In the genomic region with DNA sequence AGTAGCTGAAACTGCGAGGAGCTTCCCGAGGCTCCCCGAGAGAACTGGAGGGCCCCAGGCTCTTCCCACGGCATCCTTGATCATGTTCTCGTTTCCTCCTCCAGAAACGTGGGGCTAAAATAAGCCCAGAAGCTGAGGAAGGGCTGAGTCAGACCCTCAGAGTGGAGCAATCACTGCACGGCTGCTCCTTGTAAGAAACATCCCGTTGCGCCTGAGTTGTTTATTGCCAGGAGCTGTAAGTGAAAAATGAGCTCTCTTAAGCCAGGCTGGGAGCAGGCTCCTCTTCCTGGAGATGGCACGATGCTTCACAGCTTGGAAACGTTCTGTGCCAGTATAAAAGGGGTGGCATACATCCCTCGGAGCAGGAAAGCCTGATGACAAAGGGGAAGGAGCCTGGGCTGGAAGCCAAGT, we compare ENCODE assay signal across 15 cellular contexts. TPM values are rescaled to one million over a fixed set of nuclear protein-coding genes. Genes with fewer than 3 reads are reported as not detected.
DNase-seq lines count a peak whose midpoint lies in the region; ATAC-seq, FAIRE-seq and TF ChIP-seq lines count a peak whose summit lies in the region.
"Had no signal": no experiment of that assay in that cellular context is flagged by ENCODE, and none has a peak within 500 bp of the region (broad histone marks: within the 10 kb centered on the region; RNA-seq: fewer than 3 reads in every experiment).

No MANE protein-coding gene starts in this region.

- H3K4me1 ChIP-seq in astrocyte (ENCODE audit: insufficient read depth, low read length), result no peaks in the 10 kb centered on the region
- H3K4me1 ChIP-seq in keratinocyte (ENCODE audit: control insufficient read depth, extremely low read depth, insufficient read depth, low read length), result peaks cover 26% of the 10 kb centered on the region
- H3K4me1 ChIP-seq in SK-N-SH (ENCODE audit: control insufficient read depth in 1 of 2, insufficient read depth in 2 of 2, low read depth in 1 of 2, low read length in 1 of 2), result peaks cover 0 to 9% of the 10 kb centered on the region in 2 experiments; a peak in 1 of 4 replicates
- H3K4me1 ChIP-seq: parathyroid adenoma, uterus had no signal

- TF ChIP-seq CTCF in astrocyte (IDR thresholded peaks at IDR 0.05; ENCODE audit: insufficient read depth, low read depth, low read length) (no peak), keratinocyte (optimal IDR thresholded peaks at IDR 0.05 in 1 of 3, IDR thresholded peaks at IDR 0.05 in 1 of 3, conservative IDR thresholded peaks at IDR 0.05 in 1 of 3; ENCODE audit: extremely low read depth in 1 of 3, insufficient read depth in 2 of 3, low read length in 3 of 3) (no peak), SK-N-SH (IDR thresholded peaks at IDR 0.05) (no peak), WTC11 (IDR thresholded peaks at IDR 0.05) (no peak)

- no peak overlapping the region for H3K27ac ChIP-seq in astrocyte (ENCODE audit: low read depth, low read length)
- H3K27ac ChIP-seq in keratinocyte (ENCODE audit: control insufficient read depth, insufficient read depth, low read length), result no peak overlapping the region
- no peak overlapping the region for H3K27ac ChIP-seq in SK-N-SH (ENCODE audit: low read depth in 2 of 2, low read length in 1 of 2)
- H3K27ac ChIP-seq: adrenal gland, parathyroid adenoma, SK-N-MC, uterus, VCaP had no signal

- H3K9me3 ChIP-seq in astrocyte (ENCODE audit: insufficient read depth, low read depth, low read length) (no peaks in the 10 kb centered on the region), keratinocyte (ENCODE audit: control insufficient read depth, low read depth, low read length) (no peaks in the 10 kb centered on the region), SK-N-SH (no peaks in the 10 kb centered on the region)
- H3K9me3 ChIP-seq: adrenal gland, uterus had no signal

- H3K36me3 ChIP-seq in astrocyte (ENCODE audit: insufficient read depth, low read length) (no peaks in the 10 kb centered on the region), keratinocyte (ENCODE audit: control insufficient read depth in 2 of 2, extremely low read depth in 1 of 2, insufficient read depth in 2 of 2, low read length in 2 of 2) (no peaks in the 10 kb centered on the region), SK-N-SH (replicated peaks in 1 of 2; ENCODE audit: control insufficient read depth in 1 of 2, insufficient read depth in 2 of 2, low read length in 1 of 2) (no peaks in the 10 kb centered on the region)
- H3K36me3 ChIP-seq: adrenal gland, uterus had no signal

- FAIRE-seq in astrocyte (lab: Jason Lieb, UNC) (no peak), keratinocyte (lab: Jason Lieb, UNC) (peak; percentile 94)

- H3K9me2 ChIP-seq in SK-N-SH, result no peaks in the 10 kb centered on the region

- ATAC-seq in left cardiac atrium (peak; percentile 38 to 86), left ventricle myocardium superior (no peak), WTC11 (no peak)

- intact Hi-C loops in left cardiac atrium (cut with DNase I) (no loop called here), left ventricle myocardium superior (cut with micrococcal nuclease) (no loop called here)

- no peaks in the 10 kb centered on the region for H3K27me3 ChIP-seq in astrocyte (ENCODE audit: insufficient read depth, low read length)
- no peaks in the 10 kb centered on the region for H3K27me3 ChIP-seq in keratinocyte (ENCODE audit: control insufficient read depth, extremely low read depth, insufficient read depth, low read length)
- H3K27me3 ChIP-seq in SK-N-SH (ENCODE audit: insufficient read depth), result no peaks in the 10 kb centered on the region
- H3K27me3 ChIP-seq: adrenal gland, uterus had no signal

- peaks cover 6% of the 10 kb centered on the region for H3K27me3 Mint-ChIP-seq in astrocyte (ENCODE audit: low read depth, unreplicated experiment)
- H3K27me3 Mint-ChIP-seq in WTC11 (ENCODE audit: low read depth), result peaks cover 22% of the 10 kb centered on the region

- H2AFZ ChIP-seq in astrocyte (ENCODE audit: low read depth, low read length) (no peak overlapping the region), keratinocyte (ENCODE audit: control insufficient read depth, low read length) (no peak overlapping the region), SK-N-SH (ENCODE audit: low read depth) (no peak overlapping the region)
- H2AFZ ChIP-seq: parathyroid adenoma had no signal

- H3K9me1 ChIP-seq in keratinocyte (ENCODE audit: control insufficient read depth, extremely low read depth, insufficient read depth, low read length), result no peaks in the 10 kb centered on the region

- H4K20me1 ChIP-seq in astrocyte (ENCODE audit: insufficient read depth, low read length) (no peaks in the 10 kb centered on the region), keratinocyte (ENCODE audit: control insufficient read depth, extremely low read depth, insufficient read depth, low read length) (no peaks in the 10 kb centered on the region), SK-N-SH (ENCODE audit: insufficient read depth) (no peaks in the 10 kb centered on the region)

- no peaks in the 10 kb centered on the region for H3F3A ChIP-seq in SK-N-SH (replicated peaks; ENCODE audit: insufficient read depth)

- no peaks in the 10 kb centered on the region for H3K79me2 ChIP-seq in astrocyte (ENCODE audit: insufficient read depth, low read length)
- H3K79me2 ChIP-seq in keratinocyte (ENCODE audit: control insufficient read depth, insufficient read depth, low read length), result no peaks in the 10 kb centered on the region
- H3K79me2 ChIP-seq in SK-N-SH (ENCODE audit: insufficient read depth), result no peaks in the 10 kb centered on the region
- H3K79me2 ChIP-seq: parathyroid adenoma had no signal

- POLR2A ChIA-PET in SK-N-SH (lab: Yijun Ruan, JAX), result no interaction called here
- POLR2A ChIA-PET in WTC11 (lab: Charles Lee), result no interaction called here

- H3K9me3 Mint-ChIP-seq in astrocyte (ENCODE audit: unreplicated experiment), result peaks cover 1% of the 10 kb centered on the region
- H3K9me3 Mint-ChIP-seq in WTC11, result peaks cover 7% of the 10 kb centered on the region; the same call in 1 of the 2 replicates

- H3K4me1 Mint-ChIP-seq in astrocyte (ENCODE audit: low read depth, unreplicated experiment) (no peaks in the 10 kb centered on the region), WTC11 (peaks cover 11% of the 10 kb centered on the region)

- H3K4me2 ChIP-seq in astrocyte (ENCODE audit: low read length), result no peak overlapping the region
- H3K4me2 ChIP-seq in keratinocyte (ENCODE audit: control insufficient read depth, extremely low read depth, insufficient read depth, low read depth, low read length), result peak overlapping the region; percentile 65
- no peak overlapping the region for H3K4me2 ChIP-seq in SK-N-SH

- DNase-seq in left cardiac atrium (no peak), left ventricle myocardium superior (no peak), astrocyte (ENCODE audit: low read depth) (peak; percentile 4), keratinocyte (ENCODE audit: low read depth, low spot score) (no peak), SK-N-SH (no peak), activated T-cell treated with anti-CD3 and anti-CD28 coated beads for 4 hours (no peak), WTC11 (ENCODE audit: low spot score) (no peak)
- no peak for DNase-seq in activated effector memory CD4-positive, alpha-beta T cell treated with Interleukin-2 at 50 U/mL for 16 hours
- DNase-seq: adrenal gland; DMS79 treated with DMSO at 0.1 percent for 48 hours; effector memory CD4-positive, alpha-beta T cell had no signal

- 27% methylated on average over 5 of the region's 12 CpGs for WGBS in SK-N-SH (ENCODE audit: low lambda C conversion rate)

- H3K4me3 ChIP-seq in astrocyte (ENCODE audit: insufficient read depth, low read depth, low read length) (no peak overlapping the region), keratinocyte (ENCODE audit: control insufficient read depth in 2 of 3, extremely low read depth in 1 of 3, insufficient read depth in 2 of 3, low read depth in 1 of 3, low read length in 3 of 3) (no peak overlapping the region), SK-N-SH (ENCODE audit: low read depth in 2 of 2, low read length in 1 of 2) (no peak overlapping the region)
- H3K4me3 ChIP-seq: adrenal gland, SK-N-MC, uterus had no signal

- no peak overlapping the region for H3K9ac ChIP-seq in astrocyte (ENCODE audit: low read length)
- no peak overlapping the region for H3K9ac ChIP-seq in keratinocyte (ENCODE audit: control insufficient read depth, extremely low read depth, insufficient read depth, low read length)
- H3K9ac ChIP-seq in SK-N-SH, result no peak overlapping the region
- H3K9ac ChIP-seq: parathyroid adenoma had no signal

- dilution Hi-C loops in keratinocyte (cut with MboI; ENCODE audit: extremely low pct_ligation_motif_present, low sequenced_read_pairs), result no loop called here

- H3K4me3 Mint-ChIP-seq in astrocyte (ENCODE audit: unreplicated experiment) (no peak overlapping the region), WTC11 (no peak overlapping the region)

- CTCF ChIA-PET in SK-N-SH (lab: Yijun Ruan, JAX) (interaction anchor here (1.0 to 2.9 kb wide), 6 partner anchors 9 to 87 kb away, joined by 3 to 10 read pairs (median 3); a partner anchor contains a TSS), WTC11 (lab: Charles Lee) (interaction anchor here (0.6 to 2.2 kb wide), 3 partner anchors 21 to 307 kb away, joined by 3 to 6 read pairs (median 4); no protein-coding TSS in a partner anchor)

- H3K36me3 Mint-ChIP-seq in astrocyte (ENCODE audit: low read depth, unreplicated experiment) (no peaks in the 10 kb centered on the region), WTC11 (no peaks in the 10 kb centered on the region)

- TF ChIP-seq RAD21 in SK-N-SH (IDR thresholded peaks at IDR 0.05; ENCODE audit: low read length), result no peak

- no peak overlapping the region for H3K27ac Mint-ChIP-seq in astrocyte (ENCODE audit: unreplicated experiment)
- no peak overlapping the region for H3K27ac Mint-ChIP-seq in WTC11

- no peak for TF ChIP-seq EP300 in SK-N-SH (IDR thresholded peaks at IDR 0.05; ENCODE audit: borderline replicate concordance in 1 of 2, low read depth in 1 of 2, low read length in 1 of 2)

TF ChIP-seq in SK-N-SH, 30 proteins besides CTCF, POLR2A, EP300 and RAD21 (continues in another document):
- no peak for TF ChIP-seq CHD2 (IDR thresholded peaks at IDR 0.05; ENCODE audit: low read length, partially characterized antibody)

TF ChIP-seq in WTC11, 78 proteins besides CTCF, POLR2A, EP300 and RAD21 (continues in another document):
- TF ChIP-seq OVOL2 (CRISPR knock-in tag; IDR thresholded peaks at IDR 0.05; ENCODE audit: borderline replicate concordance), result no peak

RNA-seq across cellular contexts. Expression of a gene that starts 47.3 kb away (rescaled TPM):
- under 1 TPM; 0.34 to 0.41 TPM for total RNA-seq in left cardiac atrium
- total RNA-seq in left ventricle myocardium superior, result not detected
- total RNA-seq in astrocyte, result 0.41 TPM in 1 of 2 replicates, not detected in the other
- polyA plus RNA-seq in keratinocyte, result not detected in 3 replicates
- not detected for polyA plus RNA-seq in keratinocyte (2011; ENCODE audit: low read depth)
- not detected in 2 replicates for polyA plus RNA-seq in keratinocyte (2011; cell fraction: cytosol; rRNA removed)
- 0.14 TPM in 1 of 2 replicates, not detected in the other for polyA plus RNA-seq in keratinocyte (2011; cell fraction: nucleus; rRNA removed)
- not detected in 2 replicates for polyA plus RNA-seq in keratinocyte (2012; ENCODE audit: low replicate concordance)
- not detected in 3 replicates for polyA minus RNA-seq in keratinocyte
- polyA minus RNA-seq in keratinocyte (2011; cell fraction: cytosol; rRNA and poly(A)+ RNA removed), result not detected
- polyA minus RNA-seq in keratinocyte (2011; cell fraction: nucleus; rRNA and poly(A)+ RNA removed), result not detected in 2 replicates
- not detected in 2 replicates for polyA plus RNA-seq in SK-N-SH (2012; rRNA removed)
- 0.05 TPM in 1 of 2 replicates, not detected in the other for polyA plus RNA-seq in SK-N-SH (2012; cell fraction: cytosol; rRNA removed)
- 0.02 TPM in 2 replicates for polyA plus RNA-seq in SK-N-SH (2012; cell fraction: nucleus; rRNA removed)
- total RNA-seq in WTC11 (2021), result 17.9 to 21.8 TPM (median 18.9 TPM) in 3 replicates

Comparison
In these comparisons a context has a peak if more than half of its experiments do, and no peak if none do; other contexts are left out.
1. ATAC-seq: peak in left cardiac atrium (2 of 2); none in left ventricle myocardium superior (single experiment) and WTC11 (single experiment).
2. RNA of a gene that starts 47.3 kb away (total RNA-seq): 17.9 to 21.8 TPM in WTC11; 0.34 to 0.41 TPM in left cardiac atrium, 0.41 TPM in astrocyte and not detected in left ventricle myocardium superior (single experiment); every median in the first group is over 10 times any median in the second.